ENCODE assay signal across 26 cellular contexts in the genomic region with DNA sequence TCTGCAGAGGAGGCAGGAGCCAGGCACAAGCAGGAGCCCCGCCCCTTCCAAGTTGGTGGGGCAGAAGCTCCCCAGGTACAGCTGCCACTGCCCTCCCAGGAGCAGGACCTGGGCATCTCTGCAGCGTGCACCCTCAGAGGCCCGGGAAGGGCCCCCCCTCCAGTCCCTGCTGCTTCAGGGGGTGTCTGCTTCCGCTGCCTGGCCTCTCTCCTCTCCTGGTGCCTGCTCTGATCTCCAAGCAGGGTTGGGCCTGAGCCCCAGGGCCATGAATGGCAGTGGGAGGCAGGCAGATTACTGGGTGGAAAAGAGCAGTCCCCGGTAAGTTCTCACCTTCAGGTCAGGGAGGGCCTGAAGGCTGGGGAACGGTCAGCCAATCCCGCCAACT. TPM values are rescaled to one million over a fixed set of nuclear protein-coding genes. Genes with fewer than 3 reads are reported as not detected.
DNase-seq lines count a peak whose midpoint lies in the region; ATAC-seq and TF ChIP-seq lines count a peak whose summit lies in the region.
"Had no signal": no experiment of that assay in that cellular context is flagged by ENCODE, and none has a peak within 500 bp of the region (broad histone marks: within the 10 kb centered on the region; RNA-seq: fewer than 3 reads in every experiment).

No MANE protein-coding gene starts in this region.

- no peaks in the 10 kb centered on the region for H3K36me3 Mint-ChIP-seq in WTC11
- H3K36me3 Mint-ChIP-seq: CD14-positive monocyte; CD4-positive, alpha-beta memory T cell; CD4-positive, CD25-positive, alpha-beta regulatory T cell; CD8-positive, alpha-beta memory T cell had no signal

- no peaks in the 10 kb centered on the region for H3K4me1 ChIP-seq in mucosa of descending colon (ENCODE audit: low read depth)
- H3K4me1 ChIP-seq: BE2C, BLaER1 had no signal

- H3K9me3 ChIP-seq in mucosa of descending colon: no peaks in the 10 kb centered on the region
- H3K9me3 ChIP-seq: BE2C, BLaER1 had no signal

- CTCF ChIA-PET in WTC11 (lab: Charles Lee): interaction anchor here (2.4 kb wide), 1 partner anchor 128 kb away, joined by 8 read pairs; no protein-coding TSS in a partner anchor

- H3K27ac Mint-ChIP-seq in WTC11: no peak overlapping the region
- H3K27ac Mint-ChIP-seq: CD4-positive, alpha-beta memory T cell had no signal

- ATAC-seq in WTC11 (peak; percentile 22; the same call in 1 of the 2 replicates), mucosa of descending colon (no peak)
- ATAC-seq: GM12878 had no signal

- H3K4me1 Mint-ChIP-seq in WTC11: no peaks in the 10 kb centered on the region
- H3K4me1 Mint-ChIP-seq: CD14-positive monocyte; CD4-positive, alpha-beta memory T cell; CD8-positive, alpha-beta memory T cell had no signal

- no peak overlapping the region for H3K4me3 ChIP-seq in mucosa of descending colon
- H3K4me3 ChIP-seq: BLaER1, GM12878 had no signal

- no peaks in the 10 kb centered on the region for H3K36me3 ChIP-seq in mucosa of descending colon (ENCODE audit: low read depth)
- H3K36me3 ChIP-seq: BE2C, BLaER1 had no signal

- H3K4me3 Mint-ChIP-seq in WTC11: no peak overlapping the region
- H3K4me3 Mint-ChIP-seq: CD14-positive monocyte; CD4-positive, alpha-beta memory T cell; CD4-positive, CD25-positive, alpha-beta regulatory T cell; CD8-positive, alpha-beta memory T cell had no signal

- intact Hi-C loops in mucosa of descending colon (cut with DNase I, micrococcal nuclease): no loop called here

- no peaks in the 10 kb centered on the region for H3K9me3 Mint-ChIP-seq in WTC11

- H3K27me3 Mint-ChIP-seq in WTC11 (ENCODE audit: low read depth): peaks cover 19% of the 10 kb centered on the region

- DNase-seq in activated CD8-positive, alpha-beta memory T cell treated with anti-CD3 and anti-CD28 coated beads, Interleukin-2, amount 50 U/mL, for 48 hours: peak; percentile 25
- no peak for DNase-seq in activated CD8-positive, alpha-beta memory T cell treated with anti-CD3 and anti-CD28 coated beads for 24 hours
- DNase-seq in WTC11 (ENCODE audit: low spot score) (no peak), NCI-H2107 (lab: John Stamatoyannopoulos, UW) (no peak), mucosa of descending colon (no peak)
- DNase-seq: ACHN; BE2C; C1 segment of cervical spinal cord; CD4-positive, alpha-beta memory T cell; CD4-positive, CD25-positive, alpha-beta regulatory T cell; CD8-positive, alpha-beta memory T cell; COR-L47; DMS 273 treated with DMSO at 0.1 percent for 48 hours; DMS153; DMS53; DMS79; DND-41; EL; GDM1 had no signal

- POLR2A ChIA-PET in WTC11 (lab: Charles Lee): interaction anchor here (0.6 kb wide), 1 partner anchor 31 kb away, joined by 3 read pairs; no protein-coding TSS in a partner anchor

- TF ChIP-seq CTCF in WTC11 (IDR thresholded peaks at IDR 0.05) (no peak), mucosa of descending colon (IDR thresholded peaks at IDR 0.05) (no peak)

TF ChIP-seq in WTC11, 78 proteins besides CTCF, POLR2A, EP300 and RAD21:
- TF ChIP-seq SP1 (CRISPR knock-in tag; conservative IDR thresholded peaks at IDR 0.05): no peak

RNA-seq across cellular contexts. Expression of gene KRT76, which starts 35.0 kb away (rescaled TPM):
- total RNA-seq in WTC11 (2021) (not detected in 3 replicates), mucosa of descending colon (not detected)
- total RNA-seq: A172; A673; CD4-positive, alpha-beta memory T cell; CD4-positive, CD25-positive, alpha-beta regulatory T cell; CD8-positive, alpha-beta memory T cell; Daoy; G401; GM12878 had no signal

RNA-seq across cellular contexts. Expression of gene KRT77, which starts 38.9 kb away (rescaled TPM):
- total RNA-seq in WTC11 (2021): not detected in 3 replicates
- not detected for total RNA-seq in mucosa of descending colon
- total RNA-seq: A172; A673; CD4-positive, alpha-beta memory T cell; CD4-positive, CD25-positive, alpha-beta regulatory T cell; CD8-positive, alpha-beta memory T cell; Daoy; G401; GM12878 had no signal

RNA-seq across cellular contexts. Expression of gene KRT3, which starts 53.7 kb away (rescaled TPM):
- total RNA-seq in WTC11 (2021) (not detected in 3 replicates), mucosa of descending colon (not detected)
- total RNA-seq: A172; A673; CD4-positive, alpha-beta memory T cell; CD4-positive, CD25-positive, alpha-beta regulatory T cell; CD8-positive, alpha-beta memory T cell; Daoy; G401; GM12878 had no signal
